8 cellular contexts compared by ENCODE assay signal in genomic region chr9:15510789-15511575, GRCh38. TPM values are rescaled to one million over a fixed set of nuclear protein-coding genes. Genes with fewer than 3 reads are reported as not detected.
DNase-seq lines count a peak whose midpoint lies in the region; TF ChIP-seq lines count a peak whose summit lies in the region.

TSS of gene PSIP1 (minus strand) at chr9:15510970. CDS start at chr9:15510188, 782 bp downstream.

- peak within 1 kb of the TSS; percentile 57 for H3K4me2 ChIP-seq in H9 (ENCODE audit: insufficient read depth, insufficient read length, low read length)

- no peak within 1 kb of the TSS for H3T11ph ChIP-seq in H9 (ENCODE audit: low read length)

- H2BK20ac ChIP-seq in H9 (ENCODE audit: low read depth, low read length, poor library complexity, severe bottlenecking), result no peak within 1 kb of the TSS

- no peak within 1 kb of the TSS for H3K56ac ChIP-seq in H9 (ENCODE audit: insufficient read length, low read depth, low read length)

- H3K4me3 Mint-ChIP-seq in H9 (peak within 1 kb of the TSS; percentile 94 to 95), neural crest cell (peak within 1 kb of the TSS; percentile 96)

- DNase-seq in H9, result peak; percentile 84
- DNase-seq in M059J (ENCODE audit: low read depth), result peak; percentile 75
- DNase-seq in SHP77 (lab: John Stamatoyannopoulos, UW), result peak; percentile 54 to 60
- peak; percentile 95 for DNase-seq in activated effector memory CD4-positive, alpha-beta T cell treated with anti-CD3 and anti-CD28 coated beads, Interleukin-2, amount 50 U/mL, for 16 hours
- DNase-seq in fibroblast of villous mesenchyme (ENCODE audit: low read depth), result peak; percentile 85
- peak; percentile 80 for DNase-seq in neural crest cell (ENCODE audit: low read depth, low spot score)
- peak; percentile 72 for DNase-seq in stomach

- H3K9me3 ChIP-seq in ES-I3 (ENCODE audit: control insufficient read depth, insufficient read depth, low read length) (no peaks in the 10 kb centered on the region), H9 (ENCODE audit: control insufficient read depth, low read depth, low read length) (no peaks in the 10 kb centered on the region), stomach (no peaks in the 10 kb centered on the region)

- no peaks in the 10 kb centered on the region for H3K27me3 ChIP-seq in H9 (ENCODE audit: insufficient read depth, low read length)
- no peaks in the 10 kb centered on the region for H3K27me3 ChIP-seq in stomach

- H2BK120ac ChIP-seq in H9 (ENCODE audit: low read depth, low read length, poor library complexity, severe bottlenecking), result peak within 1 kb of the TSS; percentile 72

- H4K20me1 ChIP-seq in H9 (ENCODE audit: control insufficient read depth, insufficient read depth, insufficient read length), result no peaks in the 10 kb centered on the region

- peak within 1 kb of the TSS; percentile 85 for H2BK5ac ChIP-seq in H9 (ENCODE audit: insufficient read length, low read length)

- H2BK12ac ChIP-seq in H9 (ENCODE audit: insufficient read length, low read depth, low read length), result no peak within 1 kb of the TSS

- H3K18ac ChIP-seq in H9 (ENCODE audit: insufficient read length, low read depth, low read length), result peak within 1 kb of the TSS; percentile 93

- H3K4me1 ChIP-seq in ES-I3 (ENCODE audit: insufficient read depth, low read length), result peaks cover 17% of the 10 kb centered on the region
- peaks cover 2% of the 10 kb centered on the region; the same call in 1 of the 2 replicates for H3K4me1 ChIP-seq in H9 (ENCODE audit: insufficient read depth, low read length)
- H3K4me1 ChIP-seq in stomach, result peaks cover 16 to 34% (median 26%) of the 10 kb centered on the region in 4 donors

- no peak within 1 kb of the TSS for H2AK5ac ChIP-seq in H9 (ENCODE audit: insufficient read length, low read length)

- H3K9ac ChIP-seq in ES-I3 (ENCODE audit: low read depth, low read length) (peak within 1 kb of the TSS; percentile 83), H9 (ENCODE audit: extremely low read depth, insufficient read length, low read length) (peak within 1 kb of the TSS; percentile 95)

- no peak within 1 kb of the TSS; the same call in 1 of the 2 replicates for H3K4ac ChIP-seq in H9 (ENCODE audit: low read depth, low read length)

- H3K27ac ChIP-seq in H9 (ENCODE audit: insufficient read length, low read depth, low read length) (peak within 1 kb of the TSS; percentile 78), stomach (peak within 1 kb of the TSS; percentile 89 to 96 (median 93))

- peak within 1 kb of the TSS; percentile 8 for H4K5ac ChIP-seq in H9 (ENCODE audit: insufficient read length, low read depth, low read length)

- no peak within 1 kb of the TSS for H4K8ac ChIP-seq in H9 (replicated peaks; ENCODE audit: insufficient read length, low read depth, low read length)

- no peak within 1 kb of the TSS for H2AFZ ChIP-seq in H9 (ENCODE audit: low read length)

- peaks cover 10% of the 10 kb centered on the region for H3K23me2 ChIP-seq in H9 (ENCODE audit: insufficient read length, low read depth, low read length, poor library complexity, severe bottlenecking)

- peaks cover 35% of the 10 kb centered on the region; the same call in 1 of the 2 replicates for H3K79me2 ChIP-seq in H9 (ENCODE audit: insufficient read depth, low read length)

- H3K27me3 Mint-ChIP-seq in H9 (ENCODE audit: low read depth), result no peaks in the 10 kb centered on the region
- no peaks in the 10 kb centered on the region for H3K27me3 Mint-ChIP-seq in neural crest cell (ENCODE audit: low read depth)

- H3K14ac ChIP-seq in H9 (ENCODE audit: insufficient read depth, low read length), result peak within 1 kb of the TSS; percentile 90

- no peaks in the 10 kb centered on the region for H3K79me1 ChIP-seq in H9 (ENCODE audit: insufficient read depth, low read depth, low read length, poor library complexity, severe bottlenecking)

- intact Hi-C loops in stomach (cut with DNase I; ENCODE audit: low total_unique reads), result no loop called here

- WGBS in H9 (ENCODE audit: extremely low coverage, insufficient read length, low lambda C conversion rate), result no CpG with 5 or more reads among the region's 72 CpGs
- WGBS in stomach, 5 donors, result 0 to 1% (median 0%) methylated on average over 44 to 72 of the region's 72 CpGs

- H3K4me1 Mint-ChIP-seq in H9 (peaks cover 48 to 56% of the 10 kb centered on the region in 2 experiments), neural crest cell (peaks cover 38% of the 10 kb centered on the region)

- H2BK15ac ChIP-seq in H9 (ENCODE audit: low read depth, low read length), result no peak within 1 kb of the TSS

- peak within 1 kb of the TSS; percentile 94 for H3K4me3 ChIP-seq in fibroblast of villous mesenchyme (ENCODE audit: low read depth, low read length)
- H3K4me3 ChIP-seq in stomach, result peak within 1 kb of the TSS; percentile 92 to 97 (median 96)

- no peak within 1 kb of the TSS for H4K91ac ChIP-seq in H9 (ENCODE audit: insufficient read length, low read depth, low read length)

- H3K36me3 ChIP-seq in ES-I3 (ENCODE audit: insufficient read depth, low read length) (peaks cover 13% of the 10 kb centered on the region), stomach (peaks cover 0 to 20% (median 15%) of the 10 kb centered on the region in 4 donors)

- TF ChIP-seq CTCF in H9 (conservative IDR thresholded peaks at IDR 0.05) (no peak), fibroblast of villous mesenchyme (IDR thresholded peaks at IDR 0.05; ENCODE audit: insufficient read depth, low read depth, low read length) (no peak), neural crest cell (conservative IDR thresholded peaks at IDR 0.05) (peak; percentile 10), stomach (IDR thresholded peaks at IDR 0.05) (peak in 3 of 7 experiments; percentile 11 to 39 (median 23))

- H3K36me3 Mint-ChIP-seq in H9 (ENCODE audit: insufficient read depth in 1 of 3, low read depth in 3 of 3), result peaks cover 35 to 39% (median 39%) of the 10 kb centered on the region in 3 experiments
- H3K36me3 Mint-ChIP-seq in neural crest cell (ENCODE audit: low read depth), result peaks cover 11% of the 10 kb centered on the region

- no peak within 1 kb of the TSS for H3K23ac ChIP-seq in H9 (ENCODE audit: insufficient read length, low read depth, low read length)

- peaks cover 0 to 2% of the 10 kb centered on the region in 2 experiments; a peak in 2 of 5 replicates for H3K9me3 Mint-ChIP-seq in H9
- no peaks in the 10 kb centered on the region for H3K9me3 Mint-ChIP-seq in neural crest cell

- TF ChIP-seq POLR2A in stomach (IDR thresholded peaks at IDR 0.05), result no peak

- TF ChIP-seq EP300 in stomach (IDR thresholded peaks at IDR 0.05), result no peak

- H3K27ac Mint-ChIP-seq in H9, result peak within 1 kb of the TSS; percentile 100
- peak within 1 kb of the TSS; percentile 100 for H3K27ac Mint-ChIP-seq in neural crest cell (ENCODE audit: unreplicated experiment)

RNA-seq across cellular contexts. Expression of gene PSIP1, which starts in this region (rescaled TPM):
- total RNA-seq in H9 (2021), result 362 and 368 TPM in 2 replicates
- 114 and 126 TPM in 2 replicates for total RNA-seq in M059J (2014; rRNA removed; shearing (Covaris generic))
- total RNA-seq in fibroblast of villous mesenchyme, result 30.3 and 38.4 TPM in 2 replicates
- total RNA-seq in neural crest cell, result 154 and 167 TPM in 2 replicates
- 10 to 100 TPM in 4 of 5 donors, 1 to 10 TPM in 1; 6.4 to 90.1 (median 61.9) TPM for total RNA-seq in stomach
- 10 to 100 TPM; 21.4 to 25.1 (median 23.1) TPM for polyA plus RNA-seq in stomach

Comparison
In these comparisons a context has a peak if more than half of its experiments do, and no peak if none do; other contexts are left out.
1. Peak in every context shown above with its lines: DNase-seq, H3K4me3 ChIP-seq and H3K27ac ChIP-seq.